8 cellular contexts compared by ENCODE assay signal in genomic region chr11:110349997-110350383, GRCh38. TPM values are rescaled to one million over a fixed set of nuclear protein-coding genes. Genes with fewer than 3 reads are reported as not detected.
A peak's percentile ranks its signal among the peaks of the same experiment; 100 is the strongest.
DNase-seq lines count a peak whose midpoint lies in the region; ATAC-seq and TF ChIP-seq lines count a peak whose summit lies in the region.
"Not testable (repeated sequence)": the region's sequence is repeated elsewhere in the genome, so short reads cannot be mapped to it uniquely, and the experiment has no call there.

No MANE protein-coding gene starts in this region.

- not testable (repeated sequence) for DNase-seq in CD4-positive, CD25-positive, alpha-beta regulatory T cell; activated CD4-positive, alpha-beta T cell treated with anti-CD3 and anti-CD28 coated beads, Interleukin-2, amount 10 ng/mL, durations not matched to agents 24 days and 14 days; activated T-helper 1 cell treated with anti-CD3 and anti-CD28 coated beads, Interleukin-12 subunit alpha, Interleukin-12 subunit beta, Interleukin-2, Interleukin-4 antibody, amounts not matched to agents 30 ng/mL and 10 ng/mL and 1 ng/mL, durations not matched to agents 14 hours and 24 hours and 36 hours (ENCODE audit: low spot score); adrenal gland; natural killer cell treated with Interleukin-12 subunit alpha and Interleukin-12 subunit beta and Interleukin-15 and Interleukin-18, amount 100 ng/mL, for 72 hours (ENCODE audit: low spot score)

- not testable (repeated sequence) for ATAC-seq in CD4-positive, CD25-positive, alpha-beta regulatory T cell (ENCODE audit: low read depth in 2 of 2); natural killer cell treated with Interleukin-12 subunit alpha and Interleukin-12 subunit beta and Interleukin-15 and Interleukin-18, amount 100 ng/mL, for 72 hours
- ATAC-seq in GM19455 (IDR thresholded peaks at IDR 0.05; ENCODE audit: unreplicated experiment) = peak; percentile 4

- H3K9me3 ChIP-seq in CD4-positive, CD25-positive, alpha-beta regulatory T cell (ENCODE audit: control insufficient read depth in 2 of 2, low read length in 2 of 2); adrenal gland (replicated peaks in 1 of 3): not testable (repeated sequence)

- TF ChIP-seq POLR2A in adrenal gland (IDR thresholded peaks at IDR 0.05) = not testable (repeated sequence)

- peaks cover 22 to 47% (median 33%) of the 10 kb centered on the region in 4 donors for H3K4me1 Mint-ChIP-seq in CD4-positive, CD25-positive, alpha-beta regulatory T cell
- peaks cover 67% of the 10 kb centered on the region for H3K4me1 Mint-ChIP-seq in activated CD4-positive, alpha-beta T cell treated with anti-CD3 and anti-CD28 coated beads, Interleukin-2, amount 10 ng/mL, durations not matched to agents 24 days and 14 days
- peaks cover 85% of the 10 kb centered on the region for H3K4me1 Mint-ChIP-seq in activated T-helper 1 cell treated with anti-CD3 and anti-CD28 coated beads, Interleukin-12 subunit alpha, Interleukin-12 subunit beta, Interleukin-2, Interleukin-4 antibody, amounts not matched to agents 30 ng/mL and 10 ng/mL and 1 ng/mL, durations not matched to agents 14 hours and 24 hours and 36 hours (ENCODE audit: low read depth)
- H3K4me1 Mint-ChIP-seq in natural killer cell treated with Interleukin-12 subunit alpha and Interleukin-12 subunit beta and Interleukin-15 and Interleukin-18, amount 100 ng/mL, for 72 hours (ENCODE audit: low read depth in 2 of 2) = peaks cover 46 to 62% of the 10 kb centered on the region in 2 donors
- peaks cover 64% of the 10 kb centered on the region for H3K4me1 Mint-ChIP-seq in stimulated activated naive CD8-positive, alpha-beta T cell treated with anti-CD3 and anti-CD28 coated beads, Interleukin-15, Interleukin-2, amounts not matched to agents 100 ng/mL and 50 ng/mL, for 24 hours (ENCODE audit: low read depth)

- peak overlapping the region; percentile 60 for H3K27ac ChIP-seq in CD4-positive, CD25-positive, alpha-beta regulatory T cell (ENCODE audit: insufficient read depth, low read length, poor library complexity, severe bottlenecking)
- H3K27ac ChIP-seq in KMS-11 = peak overlapping the region; percentile 76
- H3K27ac ChIP-seq in adrenal gland = peak overlapping the region; percentile 49 to 81 (median 78)

- not testable (repeated sequence) for H4K20me1 ChIP-seq in KMS-11 (ENCODE audit: insufficient read depth)

- H3K27ac Mint-ChIP-seq in CD4-positive, CD25-positive, alpha-beta regulatory T cell = peak overlapping the region in 1 of 3 donors; percentile 95
- H3K27ac Mint-ChIP-seq in activated CD4-positive, alpha-beta T cell treated with anti-CD3 and anti-CD28 coated beads, Interleukin-2, amount 10 ng/mL, durations not matched to agents 24 days and 14 days = peak overlapping the region; percentile 99
- H3K27ac Mint-ChIP-seq in activated T-helper 1 cell treated with anti-CD3 and anti-CD28 coated beads, Interleukin-12 subunit alpha, Interleukin-12 subunit beta, Interleukin-2, Interleukin-4 antibody, amounts not matched to agents 30 ng/mL and 10 ng/mL and 1 ng/mL, durations not matched to agents 14 hours and 24 hours and 36 hours = peak overlapping the region; percentile 98
- peak overlapping the region; percentile 98 to 99 for H3K27ac Mint-ChIP-seq in natural killer cell treated with Interleukin-12 subunit alpha and Interleukin-12 subunit beta and Interleukin-15 and Interleukin-18, amount 100 ng/mL, for 72 hours
- peak overlapping the region; percentile 99 for H3K27ac Mint-ChIP-seq in stimulated activated naive CD8-positive, alpha-beta T cell treated with anti-CD3 and anti-CD28 coated beads, Interleukin-15, Interleukin-2, amounts not matched to agents 100 ng/mL and 50 ng/mL, for 24 hours

- intact Hi-C loops in activated CD4-positive, alpha-beta T cell treated with anti-CD3 and anti-CD28 coated beads, Interleukin-2, amount 10 ng/mL, durations not matched to agents 24 days and 14 days (cut with micrococcal nuclease) = loop anchor here (1.0 to 10.0 kb wide), 11 partner anchors 7 to 1585 kb away; partner anchors contain the start of genes DIXDC1, FDX1, RDX and ZC3H12C
- intact Hi-C loops in activated T-helper 1 cell treated with anti-CD3 and anti-CD28 coated beads, Interleukin-12 subunit alpha, Interleukin-12 subunit beta, Interleukin-2, Interleukin-4 antibody, amounts not matched to agents 30 ng/mL and 10 ng/mL and 1 ng/mL, durations not matched to agents 14 hours and 24 hours and 36 hours (cut with micrococcal nuclease) = loop anchor here (1.0 to 10.0 kb wide), 14 partner anchors 7 to 1617 kb away; partner anchors contain the start of genes DIXDC1 and FDX1
- intact Hi-C loops in adrenal gland (cut with DNase I) = loop anchor here in 1 of 2 donors (10.0 kb wide), 1 partner anchor 55 kb away; the partner anchor contains the start of gene RDX

- not testable (repeated sequence) for H3K9me3 Mint-ChIP-seq in CD4-positive, CD25-positive, alpha-beta regulatory T cell; activated CD4-positive, alpha-beta T cell treated with anti-CD3 and anti-CD28 coated beads, Interleukin-2, amount 10 ng/mL, durations not matched to agents 24 days and 14 days; activated T-helper 1 cell treated with anti-CD3 and anti-CD28 coated beads, Interleukin-12 subunit alpha, Interleukin-12 subunit beta, Interleukin-2, Interleukin-4 antibody, amounts not matched to agents 30 ng/mL and 10 ng/mL and 1 ng/mL, durations not matched to agents 14 hours and 24 hours and 36 hours; natural killer cell treated with Interleukin-12 subunit alpha and Interleukin-12 subunit beta and Interleukin-15 and Interleukin-18, amount 100 ng/mL, for 72 hours; stimulated activated naive CD8-positive, alpha-beta T cell treated with anti-CD3 and anti-CD28 coated beads, Interleukin-15, Interleukin-2, amounts not matched to agents 100 ng/mL and 50 ng/mL, for 24 hours

- WGBS in adrenal gland, 4 donors = 91 to 96% (median 94%) methylated on average over 5 of the region's 5 CpGs

- H3K4me1 ChIP-seq in CD4-positive, CD25-positive, alpha-beta regulatory T cell (ENCODE audit: control insufficient read depth, insufficient read depth, low read length, poor library complexity, severe bottlenecking) = peaks cover 36% of the 10 kb centered on the region
- peaks cover 28% of the 10 kb centered on the region for H3K4me1 ChIP-seq in KMS-11 (ENCODE audit: low read depth, poor library complexity, severe bottlenecking)
- peaks cover 23% of the 10 kb centered on the region in 2 donors for H3K4me1 ChIP-seq in adrenal gland (replicated peaks in 1 of 2)

- peak overlapping the region; percentile 76; the same call in 1 of the 2 replicates for H3K4me2 ChIP-seq in KMS-11

- H3K79me2 ChIP-seq in KMS-11 (ENCODE audit: insufficient read depth, low read depth) = not testable (repeated sequence)

- H3K9ac ChIP-seq in KMS-11 = not testable (repeated sequence)

- not testable (repeated sequence) for H3K27me3 Mint-ChIP-seq in CD4-positive, CD25-positive, alpha-beta regulatory T cell; activated CD4-positive, alpha-beta T cell treated with anti-CD3 and anti-CD28 coated beads, Interleukin-2, amount 10 ng/mL, durations not matched to agents 24 days and 14 days; activated T-helper 1 cell treated with anti-CD3 and anti-CD28 coated beads, Interleukin-12 subunit alpha, Interleukin-12 subunit beta, Interleukin-2, Interleukin-4 antibody, amounts not matched to agents 30 ng/mL and 10 ng/mL and 1 ng/mL, durations not matched to agents 14 hours and 24 hours and 36 hours (ENCODE audit: insufficient read depth); natural killer cell treated with Interleukin-12 subunit alpha and Interleukin-12 subunit beta and Interleukin-15 and Interleukin-18, amount 100 ng/mL, for 72 hours; stimulated activated naive CD8-positive, alpha-beta T cell treated with anti-CD3 and anti-CD28 coated beads, Interleukin-15, Interleukin-2, amounts not matched to agents 100 ng/mL and 50 ng/mL, for 24 hours

- H3K4me3 ChIP-seq in CD4-positive, CD25-positive, alpha-beta regulatory T cell (ENCODE audit: low read depth, low read length) = peak overlapping the region; percentile 74
- H3K4me3 ChIP-seq in KMS-11 (IDR thresholded peaks at IDR 0.05; ENCODE audit: insufficient read depth, low read depth, low read length); adrenal gland: not testable (repeated sequence)

- not testable (repeated sequence) for H3K36me3 ChIP-seq in CD4-positive, CD25-positive, alpha-beta regulatory T cell (ENCODE audit: control insufficient read depth, insufficient read depth, low read length); KMS-11 (ENCODE audit: insufficient read depth); adrenal gland (replicated peaks in 1 of 2)

- H2AFZ ChIP-seq in KMS-11 (ENCODE audit: low read depth) = peak overlapping the region; percentile 53; the same call in 1 of the 2 replicates

- H3K36me3 Mint-ChIP-seq in CD4-positive, CD25-positive, alpha-beta regulatory T cell; activated CD4-positive, alpha-beta T cell treated with anti-CD3 and anti-CD28 coated beads, Interleukin-2, amount 10 ng/mL, durations not matched to agents 24 days and 14 days (ENCODE audit: low read depth); activated T-helper 1 cell treated with anti-CD3 and anti-CD28 coated beads, Interleukin-12 subunit alpha, Interleukin-12 subunit beta, Interleukin-2, Interleukin-4 antibody, amounts not matched to agents 30 ng/mL and 10 ng/mL and 1 ng/mL, durations not matched to agents 14 hours and 24 hours and 36 hours (ENCODE audit: low read depth); natural killer cell treated with Interleukin-12 subunit alpha and Interleukin-12 subunit beta and Interleukin-15 and Interleukin-18, amount 100 ng/mL, for 72 hours; stimulated activated naive CD8-positive, alpha-beta T cell treated with anti-CD3 and anti-CD28 coated beads, Interleukin-15, Interleukin-2, amounts not matched to agents 100 ng/mL and 50 ng/mL, for 24 hours (ENCODE audit: low read depth): not testable (repeated sequence)

- not testable (repeated sequence) for H3K27me3 ChIP-seq in CD4-positive, CD25-positive, alpha-beta regulatory T cell (ENCODE audit: control insufficient read depth, insufficient read depth, low read length); KMS-11 (ENCODE audit: insufficient read depth, low read depth); adrenal gland

- peak overlapping the region in 1 of 4 donors; percentile 44 for H3K4me3 Mint-ChIP-seq in CD4-positive, CD25-positive, alpha-beta regulatory T cell
- H3K4me3 Mint-ChIP-seq in activated CD4-positive, alpha-beta T cell treated with anti-CD3 and anti-CD28 coated beads, Interleukin-2, amount 10 ng/mL, durations not matched to agents 24 days and 14 days = peak overlapping the region; percentile 78
- H3K4me3 Mint-ChIP-seq in activated T-helper 1 cell treated with anti-CD3 and anti-CD28 coated beads, Interleukin-12 subunit alpha, Interleukin-12 subunit beta, Interleukin-2, Interleukin-4 antibody, amounts not matched to agents 30 ng/mL and 10 ng/mL and 1 ng/mL, durations not matched to agents 14 hours and 24 hours and 36 hours = peak overlapping the region; percentile 35
- H3K4me3 Mint-ChIP-seq in natural killer cell treated with Interleukin-12 subunit alpha and Interleukin-12 subunit beta and Interleukin-15 and Interleukin-18, amount 100 ng/mL, for 72 hours = peak overlapping the region; percentile 79
- peak overlapping the region; percentile 65 for H3K4me3 Mint-ChIP-seq in stimulated activated naive CD8-positive, alpha-beta T cell treated with anti-CD3 and anti-CD28 coated beads, Interleukin-15, Interleukin-2, amounts not matched to agents 100 ng/mL and 50 ng/mL, for 24 hours

- not testable (repeated sequence) for TF ChIP-seq CTCF in KMS-11 (conservative IDR thresholded peaks at IDR 0.05; ENCODE audit: low read depth, low read length); adrenal gland (IDR thresholded peaks at IDR 0.05)

RNA-seq across cellular contexts. Expression of gene RDX, which starts 53.6 kb away (rescaled TPM):
- total RNA-seq in CD4-positive, CD25-positive, alpha-beta regulatory T cell = 38.0 TPM
- polyA plus RNA-seq in CD4-positive, CD25-positive, alpha-beta regulatory T cell = 10 to 100 TPM; 26.0 to 30.3 (median 28.6) TPM
- total RNA-seq in activated CD4-positive, alpha-beta T cell treated with anti-CD3 and anti-CD28 coated beads, Interleukin-2, amount 10 ng/mL, durations not matched to agents 24 days and 14 days = 87.6 and 88.4 TPM in 2 replicates
- total RNA-seq in activated T-helper 1 cell treated with anti-CD3 and anti-CD28 coated beads, Interleukin-12 subunit alpha, Interleukin-12 subunit beta, Interleukin-2, Interleukin-4 antibody, amounts not matched to agents 30 ng/mL and 10 ng/mL and 1 ng/mL, durations not matched to agents 14 hours and 24 hours and 36 hours = 94.6 and 98.9 TPM in 2 replicates
- total RNA-seq in adrenal gland = 1,000 to 10,000 TPM in 1 of 8 donors, 100 to 1,000 TPM in 7; 229 to 1,153 (median 673) TPM
- polyA plus RNA-seq in adrenal gland = 100 to 1,000 TPM in 2 of 3 donors, 10 to 100 TPM in 1; 82.4 to 581 (median 196) TPM
- 100 to 1,000 TPM in 1 of 2 donors, 10 to 100 TPM in 1; 78.0 to 161 TPM for total RNA-seq in natural killer cell treated with Interleukin-12 subunit alpha and Interleukin-12 subunit beta and Interleukin-15 and Interleukin-18, amount 100 ng/mL, for 72 hours
